In the genomic region with DNA sequence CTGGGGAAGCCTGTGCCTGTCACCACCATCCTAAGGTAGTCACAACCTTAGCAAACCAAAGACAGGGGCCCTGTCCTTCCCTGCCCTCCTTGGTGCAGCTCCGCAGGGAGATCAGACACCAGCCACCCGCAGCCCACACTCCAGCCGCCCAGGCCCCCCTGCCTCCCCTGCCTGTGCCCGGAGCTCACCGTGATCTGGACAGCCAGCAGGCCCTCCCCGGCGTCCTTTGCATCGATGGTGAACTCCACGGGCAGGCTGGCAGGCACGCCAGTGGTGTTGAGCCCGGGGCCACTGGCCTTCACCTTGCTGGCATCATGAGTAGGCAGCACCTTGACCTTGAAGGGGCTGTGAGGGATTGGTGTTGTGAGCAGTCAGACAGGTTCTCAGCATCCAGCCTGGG, we compare ENCODE assay signal across 1 cellular context.
TF ChIP-seq lines count a peak whose summit lies in the region.

No MANE protein-coding gene starts in this region.

TF ChIP-seq in K562, 482 proteins besides CTCF, POLR2A, EP300 and RAD21:
- no peak for TF ChIP-seq ZNF143 (CRISPR knock-in tag; IDR thresholded peaks at IDR 0.05)
- TF ChIP-seq RBM22 (IDR thresholded peaks at IDR 0.05; ENCODE audit: low read depth, low read length, poor library complexity, severe bottlenecking): peak; percentile 12
- no peak for TF ChIP-seq FOXK1 (CRISPR knock-in tag; IDR thresholded peaks at IDR 0.05; ENCODE audit: borderline replicate concordance)
- TF ChIP-seq, protein P1, sequence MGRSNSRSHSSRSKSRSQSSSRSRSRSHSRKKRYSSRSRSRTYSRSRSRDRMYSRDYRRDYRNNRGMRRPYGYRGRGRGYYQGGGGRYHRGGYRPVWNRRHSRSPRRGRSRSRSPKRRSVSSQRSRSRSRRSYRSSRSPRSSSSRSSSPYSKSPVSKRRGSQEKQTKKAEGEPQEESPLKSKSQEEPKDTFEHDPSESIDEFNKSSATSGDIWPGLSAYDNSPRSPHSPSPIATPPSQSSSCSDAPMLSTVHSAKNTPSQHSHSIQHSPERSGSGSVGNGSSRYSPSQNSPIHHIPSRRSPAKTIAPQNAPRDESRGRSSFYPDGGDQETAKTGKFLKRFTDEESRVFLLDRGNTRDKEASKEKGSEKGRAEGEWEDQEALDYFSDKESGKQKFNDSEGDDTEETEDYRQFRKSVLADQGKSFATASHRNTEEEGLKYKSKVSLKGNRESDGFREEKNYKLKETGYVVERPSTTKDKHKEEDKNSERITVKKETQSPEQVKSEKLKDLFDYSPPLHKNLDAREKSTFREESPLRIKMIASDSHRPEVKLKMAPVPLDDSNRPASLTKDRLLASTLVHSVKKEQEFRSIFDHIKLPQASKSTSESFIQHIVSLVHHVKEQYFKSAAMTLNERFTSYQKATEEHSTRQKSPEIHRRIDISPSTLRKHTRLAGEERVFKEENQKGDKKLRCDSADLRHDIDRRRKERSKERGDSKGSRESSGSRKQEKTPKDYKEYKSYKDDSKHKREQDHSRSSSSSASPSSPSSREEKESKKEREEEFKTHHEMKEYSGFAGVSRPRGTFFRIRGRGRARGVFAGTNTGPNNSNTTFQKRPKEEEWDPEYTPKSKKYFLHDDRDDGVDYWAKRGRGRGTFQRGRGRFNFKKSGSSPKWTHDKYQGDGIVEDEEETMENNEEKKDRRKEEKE (IDR thresholded peaks at IDR 0.05; ENCODE audit: borderline replicate concordance in 1 of 2, control insufficient read depth in 1 of 2, low read depth in 2 of 2, low read length in 1 of 2): no peak
- TF ChIP-seq, protein P2, sequence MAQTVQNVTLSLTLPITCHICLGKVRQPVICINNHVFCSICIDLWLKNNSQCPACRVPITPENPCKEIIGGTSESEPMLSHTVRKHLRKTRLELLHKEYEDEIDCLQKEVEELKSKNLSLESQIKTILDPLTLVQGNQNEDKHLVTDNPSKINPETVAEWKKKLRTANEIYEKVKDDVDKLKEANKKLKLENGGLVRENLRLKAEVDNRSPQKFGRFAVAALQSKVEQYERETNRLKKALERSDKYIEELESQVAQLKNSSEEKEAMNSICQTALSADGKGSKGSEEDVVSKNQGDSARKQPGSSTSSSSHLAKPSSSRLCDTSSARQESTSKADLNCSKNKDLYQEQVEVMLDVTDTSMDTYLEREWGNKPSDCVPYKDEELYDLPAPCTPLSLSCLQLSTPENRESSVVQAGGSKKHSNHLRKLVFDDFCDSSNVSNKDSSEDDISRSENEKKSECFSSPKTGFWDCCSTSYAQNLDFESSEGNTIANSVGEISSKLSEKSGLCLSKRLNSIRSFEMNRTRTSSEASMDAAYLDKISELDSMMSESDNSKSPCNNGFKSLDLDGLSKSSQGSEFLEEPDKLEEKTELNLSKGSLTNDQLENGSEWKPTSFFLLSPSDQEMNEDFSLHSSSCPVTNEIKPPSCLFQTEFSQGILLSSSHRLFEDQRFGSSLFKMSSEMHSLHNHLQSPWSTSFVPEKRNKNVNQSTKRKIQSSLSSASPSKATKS (CRISPR knock-in tag; IDR thresholded peaks at IDR 0.05): no peak
- TF ChIP-seq JUND (IDR thresholded peaks at IDR 0.05; ENCODE audit: borderline replicate concordance, low read depth, low read length): no peak
- TF ChIP-seq JUND (tag; IDR thresholded peaks at IDR 0.05; ENCODE audit: borderline replicate concordance, low read depth, low read length): no peak
- TF ChIP-seq, protein P3, sequence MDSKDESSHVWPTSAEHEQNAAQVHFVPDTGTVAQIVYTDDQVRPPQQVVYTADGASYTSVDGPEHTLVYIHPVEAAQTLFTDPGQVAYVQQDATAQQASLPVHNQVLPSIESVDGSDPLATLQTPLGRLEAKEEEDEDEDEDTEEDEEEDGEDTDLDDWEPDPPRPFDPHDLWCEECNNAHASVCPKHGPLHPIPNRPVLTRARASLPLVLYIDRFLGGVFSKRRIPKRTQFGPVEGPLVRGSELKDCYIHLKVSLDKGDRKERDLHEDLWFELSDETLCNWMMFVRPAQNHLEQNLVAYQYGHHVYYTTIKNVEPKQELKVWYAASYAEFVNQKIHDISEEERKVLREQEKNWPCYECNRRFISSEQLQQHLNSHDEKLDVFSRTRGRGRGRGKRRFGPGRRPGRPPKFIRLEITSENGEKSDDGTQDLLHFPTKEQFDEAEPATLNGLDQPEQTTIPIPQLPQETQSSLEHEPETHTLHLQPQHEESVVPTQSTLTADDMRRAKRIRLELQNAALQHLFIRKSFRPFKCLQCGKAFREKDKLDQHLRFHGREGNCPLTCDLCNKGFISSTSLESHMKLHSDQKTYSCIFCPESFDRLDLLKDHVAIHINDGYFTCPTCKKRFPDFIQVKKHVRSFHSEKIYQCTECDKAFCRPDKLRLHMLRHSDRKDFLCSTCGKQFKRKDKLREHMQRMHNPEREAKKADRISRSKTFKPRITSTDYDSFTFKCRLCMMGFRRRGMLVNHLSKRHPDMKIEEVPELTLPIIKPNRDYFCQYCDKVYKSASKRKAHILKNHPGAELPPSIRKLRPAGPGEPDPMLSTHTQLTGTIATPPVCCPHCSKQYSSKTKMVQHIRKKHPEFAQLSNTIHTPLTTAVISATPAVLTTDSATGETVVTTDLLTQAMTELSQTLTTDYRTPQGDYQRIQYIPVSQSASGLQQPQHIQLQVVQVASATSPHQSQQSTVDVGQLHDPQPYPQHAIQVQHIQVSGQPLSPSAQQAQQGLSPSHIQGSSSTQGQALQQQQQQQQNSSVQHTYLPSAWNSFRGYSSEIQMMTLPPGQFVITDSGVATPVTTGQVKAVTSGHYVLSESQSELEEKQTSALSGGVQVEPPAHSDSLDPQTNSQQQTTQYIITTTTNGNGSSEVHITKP (IDR thresholded peaks at IDR 0.05; ENCODE audit: partially characterized antibody): no peak
